20 cellular contexts compared by ENCODE assay signal in genomic region chr2:147405651-147406050, GRCh38.
DNase-seq lines count a peak whose midpoint lies in the region; ATAC-seq and TF ChIP-seq lines count a peak whose summit lies in the region.
"Had no signal": no experiment of that assay in that cellular context is flagged by ENCODE, and none has a peak within 500 bp of the region (broad histone marks: within the 10 kb centered on the region; RNA-seq: fewer than 3 reads in every experiment).

No MANE protein-coding gene starts in this region.

- H3K27me3 Mint-ChIP-seq in MCF 10A (ENCODE audit: insufficient read depth, unreplicated experiment) = no peaks in the 10 kb centered on the region
- H3K27me3 Mint-ChIP-seq: central memory CD8-positive, alpha-beta T cell had no signal

- TF ChIP-seq CTCF in fibroblast of the aortic adventitia (IDR thresholded peaks at IDR 0.05; ENCODE audit: insufficient read depth, low read length) (no peak), MCF 10A (IDR thresholded peaks at IDR 0.05; ENCODE audit: unreplicated experiment) (no peak)

- BruUV-seq in MCF 10A (replicated peaks; lab: Mats Ljungman, UMichigan) = no TSS peak

- H3K27ac Mint-ChIP-seq in MCF 10A (ENCODE audit: low read depth, unreplicated experiment) = no peak overlapping the region
- H3K27ac Mint-ChIP-seq: activated naive CD4-positive, alpha-beta T cell treated with anti-CD3 and anti-CD28 coated beads, Interleukin-2, amount 50 U/mL, for 72 hours; nephron had no signal

- DNase-seq in fibroblast of the aortic adventitia (ENCODE audit: low read depth) = peak; percentile 40
- no peak for DNase-seq in MCF 10A (ENCODE audit: unreplicated experiment)
- no peak for DNase-seq in activated T-cell treated with anti-CD3 and anti-CD28 coated beads, Interleukin-2, amount 50 U/mL, for 1 hour
- no peak for DNase-seq in activated CD4-positive, alpha-beta T cell treated with anti-CD3 and anti-CD28 coated beads, Interleukin-2, amount 50 U/mL, for 1 hour
- no peak for DNase-seq in hepatic stellate cell (ENCODE audit: low spot score)
- DNase-seq: DMS153; GF-D8; NCI-H2171 treated with DMSO at 0.1 percent for 48 hours; NCI-H526 treated with DMSO at 0.1 percent for 48 hours; stimulated activated naive CD4-positive, alpha-beta T cell treated with Interleukin-2 at 50 U/mL for 16 hours; SW 1271; thyroid gland had no signal

- intact Hi-C loops in MCF 10A (cut with micrococcal nuclease) = no loop called here

- no peaks in the 10 kb centered on the region for H3K36me3 Mint-ChIP-seq in MCF 10A (ENCODE audit: insufficient read depth, unreplicated experiment)

- no peaks in the 10 kb centered on the region for H3K4me1 Mint-ChIP-seq in MCF 10A (ENCODE audit: insufficient read depth, unreplicated experiment)
- H3K4me1 Mint-ChIP-seq: central memory CD8-positive, alpha-beta T cell; nephron had no signal

- no peak overlapping the region for H3K4me3 ChIP-seq in fibroblast of the aortic adventitia (ENCODE audit: low read depth, low read length)
- H3K4me3 ChIP-seq: thyroid gland had no signal

- H3K4me3 Mint-ChIP-seq in MCF 10A (ENCODE audit: unreplicated experiment) = no peak overlapping the region
- H3K4me3 Mint-ChIP-seq: central memory CD8-positive, alpha-beta T cell; nephron had no signal

- POLR2A ChIA-PET in MCF 10A (lab: Yijun Ruan, JAX) = no interaction called here

- CTCF ChIA-PET in MCF 10A (lab: Yijun Ruan, JAX) = interaction anchor here (0.9 kb wide), 1 partner anchor 40 kb away, joined by 4 read pairs; no protein-coding TSS in a partner anchor

- ATAC-seq in GM18502 (IDR thresholded peaks at IDR 0.05; ENCODE audit: poor library complexity, unreplicated experiment) (peak; percentile 86), GM18909 (IDR thresholded peaks at IDR 0.05; ENCODE audit: poor library complexity, unreplicated experiment) (peak; percentile 62), HG03378 (IDR thresholded peaks at IDR 0.05; ENCODE audit: unreplicated experiment) (peak; percentile 62)
- ATAC-seq: activated naive CD4-positive, alpha-beta T cell treated with anti-CD3 and anti-CD28 coated beads, Interleukin-2, amount 50 U/mL, for 72 hours; HCT116; Right ventricle myocardium inferior had no signal

- no peaks in the 10 kb centered on the region for H3K9me3 Mint-ChIP-seq in MCF 10A (ENCODE audit: unreplicated experiment)
